11 cellular contexts compared by ENCODE assay signal in the genomic region with DNA sequence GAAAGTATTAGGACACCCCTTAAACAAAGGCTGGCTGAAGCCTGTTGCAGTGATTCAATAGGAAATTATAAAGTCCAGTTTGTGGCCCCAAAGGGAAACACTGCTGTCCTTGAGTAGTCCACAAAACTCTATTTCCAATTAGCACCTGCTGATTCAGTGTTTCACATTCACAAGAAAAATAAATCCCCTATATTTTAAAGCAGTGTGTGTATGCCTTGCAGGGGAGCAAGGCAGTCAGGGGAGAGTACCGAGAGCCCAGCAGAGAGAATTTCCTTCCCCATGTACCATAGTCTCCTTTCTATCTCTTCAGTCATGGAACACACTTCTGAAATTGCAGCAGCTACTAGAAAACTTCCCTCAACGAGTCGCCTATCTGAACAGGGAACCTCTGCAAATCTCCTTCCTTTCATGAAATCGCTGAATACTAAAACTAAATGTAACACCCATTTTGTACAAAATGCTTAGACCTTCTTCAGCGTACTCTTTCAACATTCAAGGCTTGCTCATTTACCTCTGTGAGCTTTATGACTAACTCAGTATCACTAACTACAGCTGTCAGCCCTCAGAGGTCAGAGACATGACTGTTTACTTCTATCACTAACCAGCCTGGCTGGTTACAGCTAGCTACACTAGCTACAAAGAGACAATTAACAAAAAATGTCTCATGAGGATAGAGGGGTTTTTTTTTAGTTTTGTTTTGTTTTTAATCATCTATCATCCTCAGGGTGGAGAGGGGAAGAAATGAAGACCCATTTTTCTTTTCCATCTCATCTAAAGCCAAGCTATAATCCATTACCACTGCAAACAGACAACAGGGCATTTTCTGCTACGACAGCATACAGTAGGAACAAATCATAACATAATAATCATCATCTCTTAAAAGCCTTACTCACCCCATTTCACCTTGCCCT.
A peak's percentile ranks its signal among the peaks of the same experiment; 100 is the strongest.
DNase-seq lines count a peak whose midpoint lies in the region; ATAC-seq, FAIRE-seq and TF ChIP-seq lines count a peak whose summit lies in the region.
"Had no signal": no experiment of that assay in that cellular context is flagged by ENCODE, and none has a peak within 500 bp of the region (broad histone marks: within the 10 kb centered on the region; RNA-seq: fewer than 3 reads in every experiment).

No MANE protein-coding gene starts in this region.

- BruUV-seq in GM12878 (replicated peaks; lab: Mats Ljungman, UMichigan): TSS peak; percentile 76

- CTCF ChIA-PET in GM12878 (lab: Yijun Ruan, JAX): interaction anchor here (0.9 to 1.8 kb wide), 10 partner anchors 10 to 196 kb away, joined by 3 to 8 read pairs (median 4); no protein-coding TSS in a partner anchor

- intact Hi-C loops in GM12878 (cut with micrococcal nuclease; ENCODE audit: unreplicated experiment): loop anchor here (1.0 to 5.0 kb wide), 4 partner anchors 11 to 214 kb away; no protein-coding TSS in a partner anchor

- H3K4me2 ChIP-seq in GM12878 (ENCODE audit: control insufficient read depth, insufficient read depth): peak overlapping the region; percentile 53
- H3K4me2 ChIP-seq: KMS-11 had no signal

- H3K36me3 ChIP-seq in GM12878 (ENCODE audit: control insufficient read depth in 2 of 2, insufficient read depth in 2 of 2, low read length in 1 of 2) (peaks cover 0 to 2% of the 10 kb centered on the region in 2 experiments; a peak in 1 of 4 replicates), Peyer's patch (no peaks in the 10 kb centered on the region)

- DNase-seq in GM12865 (ENCODE audit: low read depth) (peak; percentile 72), GM12878 (ENCODE audit: low read depth, low spot score) (no peak), glomerular visceral epithelial cell (ENCODE audit: extremely low spot score) (no peak), HUDEP-2 (lab: John Stamatoyannopoulos, UW; ENCODE audit: unreplicated experiment in 76 of 76) (no peak), DMS153 (lab: John Stamatoyannopoulos, UW) (no peak), Peyer's patch (no peak)
- DNase-seq: Right ventricle myocardium superior; stimulated activated CD4-positive, alpha-beta T cell treated with anti-CD3 and anti-CD28 coated beads, Interleukin-4, amount 100 ng/mL, for 24 hours had no signal

- H3K27ac ChIP-seq in GM12878 (ENCODE audit: control insufficient read depth, insufficient read depth) (peak overlapping the region; percentile 50), Peyer's patch (no peak overlapping the region)
- H3K27ac ChIP-seq: KMS-11 had no signal

- H3K4me3 ChIP-seq in GM12865 (ENCODE audit: low read depth, low read length) (no peak overlapping the region), GM12878 (no peak overlapping the region), Peyer's patch (no peak overlapping the region)

- SMC1A ChIA-PET in GM12878 (lab: Charles Lee; ENCODE audit: uncharacterized antibody, unreplicated experiment): interaction anchor here (0.6 to 22.2 kb wide), 21 partner anchors 9 to 1513 kb away, joined by 3 to 399 read pairs (median 4); a partner anchor contains a TSS

- H3K4me1 ChIP-seq in GM12878 (ENCODE audit: control insufficient read depth, insufficient read depth, low read length) (peaks cover 32% of the 10 kb centered on the region), Peyer's patch (no peaks in the 10 kb centered on the region)

- ATAC-seq in GM19452 (IDR thresholded peaks at IDR 0.05; ENCODE audit: unreplicated experiment): peak; percentile 78
- peak; percentile 69 for ATAC-seq in HG03064 (IDR thresholded peaks at IDR 0.05; ENCODE audit: low read depth, unreplicated experiment)
- peak; percentile 88 for ATAC-seq in GM12878

- H4K20me1 ChIP-seq in GM12878 (ENCODE audit: control insufficient read depth, insufficient read depth): no peaks in the 10 kb centered on the region

- RAD21 ChIA-PET in GM12878 (lab: Charles Lee; ENCODE audit: unreplicated experiment): interaction anchor here (0.5 to 7.8 kb wide), 27 partner anchors 9 to 486 kb away, joined by 3 to 48 read pairs (median 3); no protein-coding TSS in a partner anchor

- TF ChIP-seq EP300 in GM12878 (IDR thresholded peaks at IDR 0.05; ENCODE audit: borderline replicate concordance in 1 of 2, control insufficient read depth in 1 of 2, low read depth in 2 of 2, low read length in 2 of 2): peak; percentile 29 to 85; a peak in 2 of 4 replicates

- 3% methylated on average over 6 of the region's 6 CpGs for WGBS in GM12878 (ENCODE audit: insufficient coverage, insufficient replicate concordance, low lambda C conversion rate, missing lambda C conversion rate)

- no peak overlapping the region for H3K9ac ChIP-seq in GM12878 (ENCODE audit: control insufficient read depth, insufficient read depth, low read length)
- H3K9ac ChIP-seq: KMS-11 had no signal

- no peak for FAIRE-seq in GM12878 (lab: Jason Lieb, UNC)

- TF ChIP-seq RAD21 in GM12878 (IDR thresholded peaks at IDR 0.05; ENCODE audit: insufficient read depth, low read depth, low read length): no peak

- no peak for TF ChIP-seq CTCF in GM12865 (IDR thresholded peaks at IDR 0.05; ENCODE audit: insufficient read depth, low read depth, low read length, missing control alignments)
- no peak for TF ChIP-seq CTCF in GM12878 (IDR thresholded peaks at IDR 0.05 in 2 of 3, conservative IDR thresholded peaks at IDR 0.05 in 1 of 3; ENCODE audit: control insufficient read depth in 2 of 3, extremely low read depth in 1 of 3, insufficient read depth in 1 of 3, low read depth in 3 of 3, low read length in 3 of 3)
- no peak for TF ChIP-seq CTCF in Peyer's patch (IDR thresholded peaks at IDR 0.05)

- H3K27me3 ChIP-seq in GM12878 (replicated peaks in 1 of 2; ENCODE audit: control insufficient read depth in 2 of 2, insufficient read depth in 2 of 2, low read length in 1 of 2) (no peaks in the 10 kb centered on the region), Peyer's patch (no peaks in the 10 kb centered on the region)

- POLR2A ChIA-PET in GM12878 (lab: Charles Lee): interaction anchor here (0.7 to 6.2 kb wide), 16 partner anchors 11 to 146 kb away, joined by 3 to 57 read pairs (median 4); no protein-coding TSS in a partner anchor

- peak overlapping the region; percentile 25; the same call in 1 of the 2 replicates for H2AFZ ChIP-seq in GM12878 (ENCODE audit: control insufficient read depth, low read depth, low read length)

- H3K79me2 ChIP-seq in GM12878 (ENCODE audit: control insufficient read depth, insufficient read depth, low read length): peaks cover 5% of the 10 kb centered on the region

- TF ChIP-seq POLR2A in GM12878 (IDR thresholded peaks at IDR 0.05; ENCODE audit: low read depth, low read length) (no peak), Peyer's patch (IDR thresholded peaks at IDR 0.05) (no peak)

- H3K9me3 ChIP-seq in GM12878 (replicated peaks; ENCODE audit: control insufficient read depth, insufficient read depth, low read length): no peaks in the 10 kb centered on the region
- no peaks in the 10 kb centered on the region for H3K9me3 ChIP-seq in Peyer's patch

- in situ Hi-C loops in GM12878 (cut with MboI): no loop called here

TF ChIP-seq in GM12878, 131 proteins besides CTCF, POLR2A, EP300 and RAD21 (continues in another document):
- TF ChIP-seq, protein P1, sequence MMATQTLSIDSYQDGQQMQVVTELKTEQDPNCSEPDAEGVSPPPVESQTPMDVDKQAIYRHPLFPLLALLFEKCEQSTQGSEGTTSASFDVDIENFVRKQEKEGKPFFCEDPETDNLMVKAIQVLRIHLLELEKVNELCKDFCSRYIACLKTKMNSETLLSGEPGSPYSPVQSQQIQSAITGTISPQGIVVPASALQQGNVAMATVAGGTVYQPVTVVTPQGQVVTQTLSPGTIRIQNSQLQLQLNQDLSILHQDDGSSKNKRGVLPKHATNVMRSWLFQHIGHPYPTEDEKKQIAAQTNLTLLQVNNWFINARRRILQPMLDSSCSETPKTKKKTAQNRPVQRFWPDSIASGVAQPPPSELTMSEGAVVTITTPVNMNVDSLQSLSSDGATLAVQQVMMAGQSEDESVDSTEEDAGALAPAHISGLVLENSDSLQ (IDR thresholded peaks at IDR 0.05): peak; percentile 70; the same call in 1 of the 2 replicates
- TF ChIP-seq ASH2L (IDR thresholded peaks at IDR 0.05; ENCODE audit: borderline replicate concordance, low read depth) (no peak), CHD1 (IDR thresholded peaks at IDR 0.05; ENCODE audit: low read depth, low read length) (no peak), ZNF622 (IDR thresholded peaks at IDR 0.05) (no peak), MEF2B (IDR thresholded peaks at IDR 0.05; ENCODE audit: partially characterized antibody, poor library complexity, severe bottlenecking) (peak; percentile 74), SMARCA5 (IDR thresholded peaks at IDR 0.05) (0 out of 2 replicates have a peak, but pooled peaks have one; percentile 66), MTA2 (IDR thresholded peaks at IDR 0.05; ENCODE audit: low read depth) (peak; percentile 81), RCOR1 (conservative IDR thresholded peaks at IDR 0.05; ENCODE audit: low read depth, low read length) (no peak)
- TF ChIP-seq, protein P2, sequence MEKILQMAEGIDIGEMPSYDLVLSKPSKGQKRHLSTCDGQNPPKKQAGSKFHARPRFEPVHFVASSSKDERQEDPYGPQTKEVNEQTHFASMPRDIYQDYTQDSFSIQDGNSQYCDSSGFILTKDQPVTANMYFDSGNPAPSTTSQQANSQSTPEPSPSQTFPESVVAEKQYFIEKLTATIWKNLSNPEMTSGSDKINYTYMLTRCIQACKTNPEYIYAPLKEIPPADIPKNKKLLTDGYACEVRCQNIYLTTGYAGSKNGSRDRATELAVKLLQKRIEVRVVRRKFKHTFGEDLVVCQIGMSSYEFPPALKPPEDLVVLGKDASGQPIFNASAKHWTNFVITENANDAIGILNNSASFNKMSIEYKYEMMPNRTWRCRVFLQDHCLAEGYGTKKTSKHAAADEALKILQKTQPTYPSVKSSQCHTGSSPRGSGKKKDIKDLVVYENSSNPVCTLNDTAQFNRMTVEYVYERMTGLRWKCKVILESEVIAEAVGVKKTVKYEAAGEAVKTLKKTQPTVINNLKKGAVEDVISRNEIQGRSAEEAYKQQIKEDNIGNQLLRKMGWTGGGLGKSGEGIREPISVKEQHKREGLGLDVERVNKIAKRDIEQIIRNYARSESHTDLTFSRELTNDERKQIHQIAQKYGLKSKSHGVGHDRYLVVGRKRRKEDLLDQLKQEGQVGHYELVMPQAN (conservative IDR thresholded peaks at IDR 0.05): no peak
- TF ChIP-seq, protein P3, sequence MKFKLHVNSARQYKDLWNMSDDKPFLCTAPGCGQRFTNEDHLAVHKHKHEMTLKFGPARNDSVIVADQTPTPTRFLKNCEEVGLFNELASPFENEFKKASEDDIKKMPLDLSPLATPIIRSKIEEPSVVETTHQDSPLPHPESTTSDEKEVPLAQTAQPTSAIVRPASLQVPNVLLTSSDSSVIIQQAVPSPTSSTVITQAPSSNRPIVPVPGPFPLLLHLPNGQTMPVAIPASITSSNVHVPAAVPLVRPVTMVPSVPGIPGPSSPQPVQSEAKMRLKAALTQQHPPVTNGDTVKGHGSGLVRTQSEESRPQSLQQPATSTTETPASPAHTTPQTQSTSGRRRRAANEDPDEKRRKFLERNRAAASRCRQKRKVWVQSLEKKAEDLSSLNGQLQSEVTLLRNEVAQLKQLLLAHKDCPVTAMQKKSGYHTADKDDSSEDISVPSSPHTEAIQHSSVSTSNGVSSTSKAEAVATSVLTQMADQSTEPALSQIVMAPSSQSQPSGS (IDR thresholded peaks at IDR 0.05; ENCODE audit: low read length): peak; percentile 48; the same call in 1 of the 2 replicates
